ENCODE assay signal across 8 cellular contexts in the genomic region with DNA sequence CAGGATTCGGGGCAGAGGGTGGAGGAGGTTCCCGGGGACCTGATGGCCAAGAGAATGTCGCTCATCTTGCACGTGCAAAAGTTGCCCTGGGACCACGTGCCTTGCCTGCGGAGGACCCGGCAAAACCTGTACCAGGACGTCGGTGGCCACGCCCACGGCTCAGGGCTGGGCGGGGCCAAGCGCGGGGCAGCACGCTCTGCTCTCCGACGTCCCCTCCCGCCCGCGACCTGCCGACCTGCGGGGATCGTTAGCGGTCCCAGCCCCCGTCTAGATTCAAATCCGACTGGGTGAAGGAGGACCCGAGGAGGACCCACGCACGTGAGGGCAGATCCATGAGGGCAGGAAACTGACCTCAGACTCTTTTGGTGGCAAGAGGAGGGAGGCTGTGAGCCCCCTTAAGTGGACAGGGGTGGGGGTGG. TPM values are rescaled to one million over a fixed set of nuclear protein-coding genes. Genes with fewer than 3 reads are reported as not detected.
DNase-seq lines count a peak whose midpoint lies in the region; ATAC-seq, FAIRE-seq and TF ChIP-seq lines count a peak whose summit lies in the region.
"Had no signal": no experiment of that assay in that cellular context is flagged by ENCODE, and none has a peak within 500 bp of the region (broad histone marks: within the 10 kb centered on the region; RNA-seq: fewer than 3 reads in every experiment).

A gene with protein sequence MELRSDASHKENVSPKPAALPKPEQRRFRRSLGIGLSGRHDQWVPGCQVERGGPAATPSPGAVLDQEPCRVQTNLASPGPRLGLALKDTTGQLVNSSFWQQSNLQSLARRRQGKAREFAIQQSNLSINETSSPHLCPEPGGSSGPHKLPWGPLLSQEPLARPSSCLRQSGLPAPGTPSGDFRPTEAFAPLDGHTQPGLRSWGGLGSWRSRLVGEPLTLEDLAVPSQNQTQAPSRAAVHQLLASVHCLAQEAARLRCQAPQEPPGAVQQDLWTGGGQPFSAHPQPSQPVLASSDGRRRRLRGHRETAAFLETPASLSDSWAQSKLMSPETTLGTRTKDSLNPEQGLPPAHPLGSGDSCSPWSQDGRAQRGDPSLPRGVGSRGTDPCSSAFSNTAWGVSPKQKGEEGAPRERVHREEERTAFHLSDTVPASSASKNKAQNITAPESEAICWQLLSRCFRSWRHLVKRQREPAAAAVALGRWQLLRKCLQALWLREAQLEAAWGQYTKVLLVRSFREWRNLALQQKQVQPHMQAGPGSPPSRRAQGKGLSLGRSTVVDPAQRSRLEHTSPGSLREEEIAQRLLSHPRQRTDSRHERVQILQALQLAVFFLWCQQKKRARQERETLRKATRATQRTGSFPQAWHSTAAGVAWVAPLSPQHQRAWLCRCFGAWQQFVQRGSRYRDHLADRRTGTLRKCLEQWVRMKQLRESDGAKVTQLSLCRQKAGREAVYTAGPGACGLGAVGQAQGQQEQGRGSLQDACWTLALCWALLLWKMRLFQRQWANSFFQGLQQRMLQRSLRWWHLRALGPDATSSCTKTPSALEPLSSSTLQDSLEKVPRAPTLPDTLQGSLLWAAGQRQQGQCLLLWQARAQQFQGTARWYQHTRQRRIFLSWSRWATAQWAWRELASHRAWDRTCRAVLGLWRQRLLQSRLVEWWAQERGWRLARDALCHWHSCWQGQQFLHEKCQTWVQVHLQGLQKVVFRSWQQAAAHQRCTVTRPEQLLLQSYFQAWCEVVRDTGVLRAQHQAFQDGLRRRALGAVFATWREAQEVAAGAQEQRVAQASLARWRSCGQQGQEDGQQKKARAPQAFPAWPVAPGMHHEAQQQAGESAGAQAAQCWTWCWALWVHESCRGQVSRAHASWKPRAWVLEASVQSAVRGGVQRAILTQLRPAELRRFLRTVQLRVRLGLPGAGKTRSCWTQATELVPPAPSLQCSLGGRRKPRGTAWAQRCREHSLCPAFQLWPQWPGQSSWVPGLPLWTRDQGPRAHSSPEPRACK (N-terminal part only) (plus strand): TSS at position 206 of the 419 bp plus-strand sequence. CDS start 2,208 bp downstream, outside the sequence.

- CTCF ChIA-PET in HCT116 (lab: Charles Lee) (no interaction called here), WTC11 (lab: Charles Lee) (interaction anchor here (1.0 to 7.1 kb wide), 2 partner anchors 23 to 42 kb away, joined by 3 to 41 read pairs; no protein-coding TSS in a partner anchor)

- TF ChIP-seq CTCF in HCT116 (IDR thresholded peaks at IDR 0.05 in 2 of 3, conservative IDR thresholded peaks at IDR 0.05 in 1 of 3; ENCODE audit: borderline replicate concordance in 1 of 3, insufficient read depth in 1 of 3, low read depth in 2 of 3, low read length in 2 of 3), result no peak
- TF ChIP-seq CTCF in WTC11 (IDR thresholded peaks at IDR 0.05), result no peak
- no peak for TF ChIP-seq CTCF in esophagus muscularis mucosa (IDR thresholded peaks at IDR 0.05)

- H3K9me2 ChIP-seq in HCT116 (ENCODE audit: insufficient read depth), result no peaks in the 10 kb centered on the region

- peaks cover 59% of the 10 kb centered on the region for H3K27me3 Mint-ChIP-seq in WTC11 (ENCODE audit: low read depth)

- no peak for FAIRE-seq in GM19239 (lab: Jason Lieb, UNC)

- DNase-seq in HCT116 (ENCODE audit: low read depth, low spot score) (no peak), WTC11 (ENCODE audit: low spot score) (peak; percentile 73), esophagus muscularis mucosa (ENCODE audit: extremely low spot score) (no peak), GM19239 (ENCODE audit: insufficient read length, low spot score) (no peak)
- DNase-seq in stimulated activated CD4-positive, alpha-beta T cell treated with anti-CD3 and anti-CD28 coated beads, Interleukin-15, amount 100 ng/mL, for 24 hours, result peak; percentile 58
- DNase-seq: SW 1271 had no signal

- H4K20me1 ChIP-seq in HCT116 (ENCODE audit: insufficient read depth), result no peaks in the 10 kb centered on the region

- no peaks in the 10 kb centered on the region for H3K79me2 ChIP-seq in HCT116 (ENCODE audit: insufficient read depth, low read length)

- intact Hi-C loops in HCT116 (cut with micrococcal nuclease), result no loop called here
- intact Hi-C loops in esophagus muscularis mucosa (cut with DNase I), result no loop called here

- ATAC-seq in HCT116 (peak; percentile 86), WTC11 (peak; percentile 87), HG03108 (IDR thresholded peaks at IDR 0.05; ENCODE audit: unreplicated experiment) (no peak), HG02798 (IDR thresholded peaks at IDR 0.05; ENCODE audit: poor library complexity, unreplicated experiment) (no peak)

- WGBS in esophagus muscularis mucosa, result 2% methylated on average over 17 of the region's 29 CpGs

- H3K4me3 ChIP-seq in HCT116 (replicated peaks in 1 of 2; ENCODE audit: low read depth in 1 of 2, low read length in 2 of 2) (no peak within 1 kb of the TSS), esophagus muscularis mucosa (peak within 1 kb of the TSS in 3 of 4 donors; percentile 9 to 16 (median 15))

- H3K4me3 Mint-ChIP-seq in WTC11, result peak within 1 kb of the TSS; percentile 56

- no peak within 1 kb of the TSS for H3K27ac Mint-ChIP-seq in WTC11

- H3K9me3 ChIP-seq in HCT116 (ENCODE audit: control insufficient read depth in 1 of 2, insufficient read depth in 1 of 2, low read depth in 1 of 2, low read length in 2 of 2) (no peaks in the 10 kb centered on the region; a peak in 1 of 4 replicates), esophagus muscularis mucosa (no peaks in the 10 kb centered on the region)

- no peak for TF ChIP-seq RAD21 in HCT116 (IDR thresholded peaks at IDR 0.05; ENCODE audit: low read depth)

- no peaks in the 10 kb centered on the region for H3K36me3 ChIP-seq in HCT116 (ENCODE audit: control insufficient read depth in 1 of 2, insufficient read depth in 2 of 2, low read length in 2 of 2)
- H3K36me3 ChIP-seq in esophagus muscularis mucosa, result no peaks in the 10 kb centered on the region

- H3K36me3 Mint-ChIP-seq in WTC11, result peaks cover 3% of the 10 kb centered on the region

- peaks cover 3% of the 10 kb centered on the region for H3K9me3 Mint-ChIP-seq in WTC11

- H3K4me1 ChIP-seq in HCT116 (ENCODE audit: control insufficient read depth in 1 of 2, insufficient read depth in 2 of 2, low read length in 2 of 2) (peaks cover 0 to 8% of the 10 kb centered on the region in 2 experiments; a peak in 1 of 4 replicates), esophagus muscularis mucosa (peaks cover 4 to 8% (median 6%) of the 10 kb centered on the region in 4 donors)

- POLR2A ChIA-PET in HCT116 (lab: Charles Lee) (no interaction called here), WTC11 (lab: Charles Lee) (interaction anchor here (0.9 kb wide), 1 partner anchor 98 kb away, joined by 3 read pairs; the partner anchor contains the start of gene FBXO6)

- H3K4me2 ChIP-seq in HCT116 (ENCODE audit: low read length), result no peak within 1 kb of the TSS

- H3K27ac ChIP-seq in HCT116 (ENCODE audit: low read depth, low read length) (no peak within 1 kb of the TSS), esophagus muscularis mucosa (replicated peaks in 1 of 4) (no peak within 1 kb of the TSS)

- TF ChIP-seq POLR2A in HCT116 (IDR thresholded peaks at IDR 0.05; ENCODE audit: borderline replicate concordance, extremely low read depth, insufficient read depth, insufficient read length), result no peak
- TF ChIP-seq POLR2A in esophagus muscularis mucosa (IDR thresholded peaks at IDR 0.05; ENCODE audit: low read depth), result no peak

- H2AFZ ChIP-seq in HCT116 (ENCODE audit: low read depth, low read length, poor library complexity, severe bottlenecking), result peak within 1 kb of the TSS; percentile 40

- H3K27me3 ChIP-seq in HCT116 (ENCODE audit: insufficient read depth, low read length) (no peaks in the 10 kb centered on the region), esophagus muscularis mucosa (peaks cover 0 to 60% (median 10%) of the 10 kb centered on the region in 4 donors)

- H3K4me1 Mint-ChIP-seq in WTC11, result peaks cover 10% of the 10 kb centered on the region

- BruUV-seq in HCT116 (replicated peaks; lab: Mats Ljungman, UMichigan), result no TSS peak

- H3K9ac ChIP-seq in HCT116 (ENCODE audit: low read length), result no peak within 1 kb of the TSS

- no peak for TF ChIP-seq EP300 in esophagus muscularis mucosa (IDR thresholded peaks at IDR 0.05)

- RAD21 ChIA-PET in HCT116 (lab: Charles Lee; ENCODE audit: low non-redundant PET in 1 of 2, low total read pairs in 2 of 2, uncharacterized antibody in 2 of 2, unreplicated experiment in 2 of 2), result no interaction called here

TF ChIP-seq in HCT116, 20 proteins besides CTCF, POLR2A, EP300 and RAD21:
- TF ChIP-seq, protein P1, sequence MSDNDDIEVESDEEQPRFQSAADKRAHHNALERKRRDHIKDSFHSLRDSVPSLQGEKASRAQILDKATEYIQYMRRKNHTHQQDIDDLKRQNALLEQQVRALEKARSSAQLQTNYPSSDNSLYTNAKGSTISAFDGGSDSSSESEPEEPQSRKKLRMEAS (IDR thresholded peaks at IDR 0.05), result peak; percentile 57
- TF ChIP-seq CBX3 (IDR thresholded peaks at IDR 0.05; ENCODE audit: low read depth), result no peak
TF ChIP-seq in HCT116: peak in this region for 1.

TF ChIP-seq in WTC11, 78 proteins besides CTCF, POLR2A, EP300 and RAD21 (continues in another document):
- peak; percentile 91 for TF ChIP-seq CREB1 (CRISPR knock-in tag; IDR thresholded peaks at IDR 0.05)
- TF ChIP-seq, protein P2, sequence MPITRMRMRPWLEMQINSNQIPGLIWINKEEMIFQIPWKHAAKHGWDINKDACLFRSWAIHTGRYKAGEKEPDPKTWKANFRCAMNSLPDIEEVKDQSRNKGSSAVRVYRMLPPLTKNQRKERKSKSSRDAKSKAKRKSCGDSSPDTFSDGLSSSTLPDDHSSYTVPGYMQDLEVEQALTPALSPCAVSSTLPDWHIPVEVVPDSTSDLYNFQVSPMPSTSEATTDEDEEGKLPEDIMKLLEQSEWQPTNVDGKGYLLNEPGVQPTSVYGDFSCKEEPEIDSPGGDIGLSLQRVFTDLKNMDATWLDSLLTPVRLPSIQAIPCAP (CRISPR knock-in tag; IDR thresholded peaks at IDR 0.05), result peak; percentile 58; the same call in 1 of the 2 replicates

RNA-seq across cellular contexts. Expression of the gene that starts here (rescaled TPM):
- 0.12 TPM for total RNA-seq in HCT116 (2021; ENCODE audit: unreplicated experiment)
- polyA plus RNA-seq in HCT116 (2012), result 0.59 and 1.4 TPM in 2 replicates
- total RNA-seq in WTC11 (2021), result 1.2 to 3.1 TPM (median 2.8 TPM) in 3 replicates
- 1 to 10 TPM in 2 of 4 donors, not detected in 2; 2.3 to 4.3 TPM for total RNA-seq in esophagus muscularis mucosa

Comparison
In these comparisons a context has a peak if more than half of its experiments do, and no peak if none do; other contexts are left out.
1. ATAC-seq: peak in HCT116 (single experiment) and WTC11 (single experiment); none in HG03108 (single experiment) and HG02798 (single experiment).
2. DNase-seq: peak in WTC11 (single experiment) and stimulated activated CD4-positive, alpha-beta T cell treated with anti-CD3 and anti-CD28 coated beads, Interleukin-15, amount 100 ng/mL, for 24 hours (single experiment); none in HCT116 (single experiment), esophagus muscularis mucosa (single experiment) and GM19239 (single experiment).
3. H3K4me3 ChIP-seq: peak in esophagus muscularis mucosa (3 of 4); none in HCT116 (0 of 2).